ENCODE assay signal across 16 cellular contexts in genomic region chr18:59087391-59087790, GRCh38. TPM values are rescaled to one million over a fixed set of nuclear protein-coding genes. Genes with fewer than 3 reads are reported as not detected.
DNase-seq lines count a peak whose midpoint lies in the region; ATAC-seq and TF ChIP-seq lines count a peak whose summit lies in the region.
"Had no signal": no experiment of that assay in that cellular context is flagged by ENCODE, and none has a peak within 500 bp of the region (broad histone marks: within the 10 kb centered on the region; RNA-seq: fewer than 3 reads in every experiment).

No MANE protein-coding gene starts in this region.

- H3K4me1 Mint-ChIP-seq in activated CD4-positive, alpha-beta T cell treated with anti-CD3 and anti-CD28 coated beads for 36 hours, result peaks cover 12% of the 10 kb centered on the region
- peaks cover 4% of the 10 kb centered on the region for H3K4me1 Mint-ChIP-seq in osteocyte (ENCODE audit: unreplicated experiment)

- H3K9me3 Mint-ChIP-seq in activated CD4-positive, alpha-beta T cell treated with anti-CD3 and anti-CD28 coated beads for 36 hours (ENCODE audit: low read depth), result no peaks in the 10 kb centered on the region
- no peaks in the 10 kb centered on the region for H3K9me3 Mint-ChIP-seq in osteocyte (ENCODE audit: unreplicated experiment)
- H3K9me3 Mint-ChIP-seq: HFFc6; T-helper 2 cell treated with Interferon-gamma antibody and Interleukin-4, amounts not matched to agents 5 μg/mL and 100 μg/mL, for 36 hours had no signal

- H3K27ac ChIP-seq in foreskin keratinocyte, result no peak overlapping the region

- peak; percentile 77 for ATAC-seq in activated CD4-positive, alpha-beta T cell treated with anti-CD3 and anti-CD28 coated beads for 36 hours
- ATAC-seq in foreskin keratinocyte, result peak; percentile 53
- no peak for ATAC-seq in HG03196 (IDR thresholded peaks at IDR 0.05; ENCODE audit: unreplicated experiment)

- H3K4me1 ChIP-seq in foreskin keratinocyte, result no peaks in the 10 kb centered on the region

- H3K27ac Mint-ChIP-seq in activated CD4-positive, alpha-beta T cell treated with anti-CD3 and anti-CD28 coated beads for 36 hours, result no peak overlapping the region
- H3K27ac Mint-ChIP-seq in osteocyte (ENCODE audit: unreplicated experiment), result no peak overlapping the region
- H3K27ac Mint-ChIP-seq: HFFc6; T-helper 2 cell treated with Interferon-gamma antibody and Interleukin-4, amounts not matched to agents 5 μg/mL and 100 μg/mL, for 36 hours had no signal

- H3K27me3 ChIP-seq in foreskin keratinocyte, result peaks cover 25% of the 10 kb centered on the region

- H3K27me3 Mint-ChIP-seq in activated CD4-positive, alpha-beta T cell treated with anti-CD3 and anti-CD28 coated beads for 36 hours, result peaks cover 14% of the 10 kb centered on the region
- H3K27me3 Mint-ChIP-seq in osteocyte (ENCODE audit: unreplicated experiment), result peaks cover 55% of the 10 kb centered on the region

- H3K4me3 Mint-ChIP-seq in activated CD4-positive, alpha-beta T cell treated with anti-CD3 and anti-CD28 coated beads for 36 hours, result no peak overlapping the region
- H3K4me3 Mint-ChIP-seq in osteocyte (ENCODE audit: unreplicated experiment), result no peak overlapping the region
- H3K4me3 Mint-ChIP-seq: HFFc6; T-helper 2 cell treated with Interferon-gamma antibody and Interleukin-4, amounts not matched to agents 5 μg/mL and 100 μg/mL, for 36 hours had no signal

- intact Hi-C loops in activated CD4-positive, alpha-beta T cell treated with anti-CD3 and anti-CD28 coated beads for 36 hours (cut with DNase I, micrococcal nuclease), result no loop called here
- intact Hi-C loops in posterior vena cava (cut with DNase I), result no loop called here

- no peaks in the 10 kb centered on the region for H3K36me3 Mint-ChIP-seq in activated CD4-positive, alpha-beta T cell treated with anti-CD3 and anti-CD28 coated beads for 36 hours (ENCODE audit: low read depth)
- no peaks in the 10 kb centered on the region for H3K36me3 Mint-ChIP-seq in osteocyte (ENCODE audit: unreplicated experiment)

- TF ChIP-seq CTCF in foreskin keratinocyte (conservative IDR thresholded peaks at IDR 0.05) (no peak), osteocyte (IDR thresholded peaks at IDR 0.05) (no peak)

- POLR2A ChIA-PET in activated CD4-positive, alpha-beta T cell treated with anti-CD3 and anti-CD28 coated beads for 36 hours (lab: Charles Lee), result interaction anchor here (0.6 kb wide), 1 partner anchor 423 kb away, joined by 3 read pairs; no protein-coding TSS in a partner anchor

- CTCF ChIA-PET in activated CD4-positive, alpha-beta T cell treated with anti-CD3 and anti-CD28 coated beads for 36 hours (lab: Charles Lee), result interaction anchor here (0.6 to 2.0 kb wide), 2 partner anchors 17 to 323 kb away, joined by 3 to 5 read pairs; no protein-coding TSS in a partner anchor

- peak; percentile 47 for DNase-seq in activated CD4-positive, alpha-beta T cell treated with anti-CD3 and anti-CD28 coated beads for 36 hours
- DNase-seq in activated CD4-positive, alpha-beta T cell treated with anti-CD3 and anti-CD28 coated beads, Interleukin-2, amount 50 U/mL, for 48 hours, result no peak
- DNase-seq in DMS53 (lab: John Stamatoyannopoulos, UW) (peak; percentile 87), NCI-H510A treated with DMSO at 0.1 percent for 48 hours (lab: John Stamatoyannopoulos, UW) (peak; percentile 94), foreskin keratinocyte (peak in 1 of 2 donors; percentile 41), osteocyte (ENCODE audit: extremely low spot score, unreplicated experiment) (no peak), posterior vena cava (ENCODE audit: low spot score) (no peak)
- DNase-seq: erythroblast, GF-D8, HFFc6, KBM-7, NCI-H1436, NCI-H526 treated with DMSO at 0.1 percent for 48 hours, spleen had no signal

RNA-seq across cellular contexts. Expression of gene SEC11C, which starts 52.3 kb away (rescaled TPM):
- total RNA-seq in activated CD4-positive, alpha-beta T cell treated with anti-CD3 and anti-CD28 coated beads for 36 hours, result 10 to 100 TPM; 53.5 to 70.2 TPM
- 68.0 and 81.6 TPM in 2 replicates for total RNA-seq in foreskin keratinocyte
- 50.0 and 63.0 TPM in 2 replicates for polyA plus RNA-seq in foreskin keratinocyte
- 28.2 and 31.2 TPM in 2 replicates for total RNA-seq in osteocyte
- 10 to 100 TPM; 32.0 to 35.2 TPM for total RNA-seq in posterior vena cava

Comparison
In these comparisons a context has a peak if more than half of its experiments do, and no peak if none do; other contexts are left out.
1. DNase-seq: peak in activated CD4-positive, alpha-beta T cell treated with anti-CD3 and anti-CD28 coated beads for 36 hours (single experiment), DMS53 (single experiment) and NCI-H510A treated with DMSO at 0.1 percent for 48 hours (single experiment); none in activated CD4-positive, alpha-beta T cell treated with anti-CD3 and anti-CD28 coated beads, Interleukin-2, amount 50 U/mL, for 48 hours (0 of 2), osteocyte (single experiment) and posterior vena cava (single experiment).